8 cellular contexts compared by ENCODE assay signal in genomic region chr13:48233097-48233885, GRCh38. TPM values are rescaled to one million over a fixed set of nuclear protein-coding genes. Genes with fewer than 3 reads are reported as not detected.
DNase-seq lines count a peak whose midpoint lies in the region; ATAC-seq and TF ChIP-seq lines count a peak whose summit lies in the region.

TSS of gene ITM2B (plus strand) at chr13:48233206. CDS start at chr13:48233361, 155 bp downstream.

- H3K36me3 Mint-ChIP-seq in activated CD8-positive, alpha-beta T cell treated with anti-CD3 and anti-CD28 coated beads for 36 hours (ENCODE audit: low read depth): no peaks in the 10 kb centered on the region

- DNase-seq in ACHN (peak; percentile 60), NCI-H748 treated with DMSO at 0.1 percent for 48 hours (lab: John Stamatoyannopoulos, UW) (peak; percentile 48), medulla oblongata (ENCODE audit: extremely low spot score) (peak; percentile 83)
- DNase-seq in activated CD8-positive, alpha-beta T cell treated with anti-CD3 and anti-CD28 coated beads for 36 hours: peak; percentile 60
- peak; percentile 71 for DNase-seq in effector CD8-positive, alpha-beta T cell (lab: John Stamatoyannopoulos, UW)
- peak; percentile 23 for DNase-seq in stimulated activated CD8-positive, alpha-beta memory T cell treated with anti-CD3 and anti-CD28 coated beads, Interleukin-12 subunit alpha, Interleukin-12 subunit beta, amount 100 ng/mL, for 24 hours (ENCODE audit: extremely low read depth)

- in situ Hi-C loops in ACHN (cut with HindIII; ENCODE audit: low pct_ligation_motif_present, low pct_unique_long_range_greater_than_20kb, low sequenced_read_pairs): no loop called here

- H3K9me3 Mint-ChIP-seq in activated CD8-positive, alpha-beta T cell treated with anti-CD3 and anti-CD28 coated beads for 36 hours: no peaks in the 10 kb centered on the region

- CTCF ChIA-PET in activated CD8-positive, alpha-beta T cell treated with anti-CD3 and anti-CD28 coated beads for 36 hours (lab: Charles Lee): interaction anchor here (0.6 to 3.1 kb wide), 16 partner anchors 11 to 195 kb away, joined by 3 to 21 read pairs (median 4); partner anchors contain the start of genes MED4 and NUDT15

- H3K27me3 Mint-ChIP-seq in activated CD8-positive, alpha-beta T cell treated with anti-CD3 and anti-CD28 coated beads for 36 hours: no peaks in the 10 kb centered on the region

- peaks cover 53% of the 10 kb centered on the region for H3K4me1 Mint-ChIP-seq in activated CD8-positive, alpha-beta T cell treated with anti-CD3 and anti-CD28 coated beads for 36 hours (ENCODE audit: low read depth)

- TF ChIP-seq CTCF in activated CD8-positive, alpha-beta T cell treated with anti-CD3 and anti-CD28 coated beads for 36 hours (IDR thresholded peaks at IDR 0.05): peak; percentile 61

- H3K4me3 Mint-ChIP-seq in activated CD8-positive, alpha-beta T cell treated with anti-CD3 and anti-CD28 coated beads for 36 hours: peak within 1 kb of the TSS; percentile 88

- ATAC-seq in GM18517 (IDR thresholded peaks at IDR 0.05; ENCODE audit: unreplicated experiment): peak; percentile 54
- peak; percentile 58 for ATAC-seq in HG03066 (IDR thresholded peaks at IDR 0.05; ENCODE audit: low read depth, unreplicated experiment)
- peak; percentile 69 for ATAC-seq in activated CD8-positive, alpha-beta T cell treated with anti-CD3 and anti-CD28 coated beads for 36 hours

- POLR2A ChIA-PET in activated CD8-positive, alpha-beta T cell treated with anti-CD3 and anti-CD28 coated beads for 36 hours (lab: Charles Lee): interaction anchor here (0.6 to 3.8 kb wide), 11 partner anchors 8 to 196 kb away, joined by 3 to 24 read pairs (median 3); partner anchors contain the start of gene NUDT15

- peak within 1 kb of the TSS; percentile 95 for H3K27ac Mint-ChIP-seq in activated CD8-positive, alpha-beta T cell treated with anti-CD3 and anti-CD28 coated beads for 36 hours

- intact Hi-C loops in activated CD8-positive, alpha-beta T cell treated with anti-CD3 and anti-CD28 coated beads for 36 hours (cut with micrococcal nuclease): loop anchor here (5.0 to 10.0 kb wide), 3 partner anchors 106 to 272 kb away; no protein-coding TSS in a partner anchor

RNA-seq across cellular contexts. Expression of gene ITM2B, which starts in this region (rescaled TPM):
- total RNA-seq in activated CD8-positive, alpha-beta T cell treated with anti-CD3 and anti-CD28 coated beads for 36 hours: 10 to 100 TPM; 85.5 to 91.2 TPM

Comparison
In these comparisons a context has a peak if more than half of its experiments do, and no peak if none do; other contexts are left out.
1. Peak in every context shown above with its lines: DNase-seq and ATAC-seq.
2. DNase-seq: peak in every context shown above with its lines; median percentile 83 in medulla oblongata; 71 in effector CD8-positive, alpha-beta T cell; 60 in ACHN; 60 in activated CD8-positive, alpha-beta T cell treated with anti-CD3 and anti-CD28 coated beads for 36 hours; 48 in NCI-H748 treated with DMSO at 0.1 percent for 48 hours; 23 in stimulated activated CD8-positive, alpha-beta memory T cell treated with anti-CD3 and anti-CD28 coated beads, Interleukin-12 subunit alpha, Interleukin-12 subunit beta, amount 100 ng/mL, for 24 hours.